11 cellular contexts compared by ENCODE assay signal in genomic region chr10:77179015-77179695, GRCh38.
A peak's percentile ranks its signal among the peaks of the same experiment; 100 is the strongest.
DNase-seq lines count a peak whose midpoint lies in the region; ATAC-seq and TF ChIP-seq lines count a peak whose summit lies in the region.
"Had no signal": no experiment of that assay in that cellular context is flagged by ENCODE, and none has a peak within 500 bp of the region (broad histone marks: within the 10 kb centered on the region; RNA-seq: fewer than 3 reads in every experiment).

No MANE protein-coding gene starts in this region.

- intact Hi-C loops in tibial artery (cut with DNase I; ENCODE audit: low total_unique reads), result no loop called here

- H3K36me3 ChIP-seq in tibial artery, result no peaks in the 10 kb centered on the region

- no peaks in the 10 kb centered on the region for H3K27me3 ChIP-seq in tibial artery

- H3K27ac ChIP-seq in tibial artery, result peak overlapping the region; percentile 65 to 72

- peaks cover 9 to 61% (median 37%) of the 10 kb centered on the region in 4 donors for H3K4me1 ChIP-seq in tibial artery

- DNase-seq in HFF-Myc (ENCODE audit: extremely low read depth, low read depth), result peak; percentile 76
- DNase-seq in astrocyte of the hippocampus (ENCODE audit: low read depth, low spot score), result peak; percentile 95
- peak; percentile 89 for DNase-seq in iris pigment epithelial cell (ENCODE audit: low read depth)
- peak; percentile 75 to 85 for DNase-seq in tibial artery
- no peak for DNase-seq in stimulated activated CD4-positive, alpha-beta T cell treated with anti-CD3 and anti-CD28 coated beads, Interleukin-15, amount 100 ng/mL, for 24 hours
- no peak for DNase-seq in GM13977 (ENCODE audit: low spot score)
- no peak for DNase-seq in activated T-cell treated with anti-CD3 and anti-CD28 coated beads for 4 hours
- DNase-seq: activated CD4-positive, alpha-beta T cell treated with anti-CD3 and anti-CD28 coated beads, Interleukin-2, amount 50 U/mL, for 48 hours; effector memory CD8-positive, alpha-beta T cell; stimulated activated naive CD4-positive, alpha-beta T cell treated with Interleukin-2 at 50 U/mL for 16 hours had no signal

- H3K4me3 ChIP-seq in HFF-Myc (replicated peaks; ENCODE audit: low read depth, low read length), result no peak overlapping the region
- H3K4me3 ChIP-seq in tibial artery, result no peak overlapping the region

- H3K9me3 ChIP-seq in tibial artery, result no peaks in the 10 kb centered on the region

- TF ChIP-seq CTCF in HFF-Myc (IDR thresholded peaks at IDR 0.05; ENCODE audit: low read depth, low read length, missing control alignments) (no peak), tibial artery (IDR thresholded peaks at IDR 0.05) (no peak), GM13977 (IDR thresholded peaks at IDR 0.05; ENCODE audit: extremely low read depth, insufficient read depth, missing control alignments) (no peak)

- in situ Hi-C loops in GM13977 (cut with MboI; ENCODE audit: low pct_unique_long_range_greater_than_20kb, low sequenced_read_pairs, unreplicated experiment), result no loop called here

- ATAC-seq in GM21619 (IDR thresholded peaks at IDR 0.05; ENCODE audit: unreplicated experiment), result no peak
- ATAC-seq: effector memory CD8-positive, alpha-beta T cell had no signal

Comparison
In these comparisons a context has a peak if more than half of its experiments do, and no peak if none do; other contexts are left out.
1. DNase-seq: peak in HFF-Myc (single experiment), astrocyte of the hippocampus (single experiment), iris pigment epithelial cell (single experiment) and tibial artery (2 of 2); none in stimulated activated CD4-positive, alpha-beta T cell treated with anti-CD3 and anti-CD28 coated beads, Interleukin-15, amount 100 ng/mL, for 24 hours (single experiment), GM13977 (single experiment) and activated T-cell treated with anti-CD3 and anti-CD28 coated beads for 4 hours (single experiment).